Comparison of ENCODE assay signal across 9 cellular contexts in the genomic region with DNA sequence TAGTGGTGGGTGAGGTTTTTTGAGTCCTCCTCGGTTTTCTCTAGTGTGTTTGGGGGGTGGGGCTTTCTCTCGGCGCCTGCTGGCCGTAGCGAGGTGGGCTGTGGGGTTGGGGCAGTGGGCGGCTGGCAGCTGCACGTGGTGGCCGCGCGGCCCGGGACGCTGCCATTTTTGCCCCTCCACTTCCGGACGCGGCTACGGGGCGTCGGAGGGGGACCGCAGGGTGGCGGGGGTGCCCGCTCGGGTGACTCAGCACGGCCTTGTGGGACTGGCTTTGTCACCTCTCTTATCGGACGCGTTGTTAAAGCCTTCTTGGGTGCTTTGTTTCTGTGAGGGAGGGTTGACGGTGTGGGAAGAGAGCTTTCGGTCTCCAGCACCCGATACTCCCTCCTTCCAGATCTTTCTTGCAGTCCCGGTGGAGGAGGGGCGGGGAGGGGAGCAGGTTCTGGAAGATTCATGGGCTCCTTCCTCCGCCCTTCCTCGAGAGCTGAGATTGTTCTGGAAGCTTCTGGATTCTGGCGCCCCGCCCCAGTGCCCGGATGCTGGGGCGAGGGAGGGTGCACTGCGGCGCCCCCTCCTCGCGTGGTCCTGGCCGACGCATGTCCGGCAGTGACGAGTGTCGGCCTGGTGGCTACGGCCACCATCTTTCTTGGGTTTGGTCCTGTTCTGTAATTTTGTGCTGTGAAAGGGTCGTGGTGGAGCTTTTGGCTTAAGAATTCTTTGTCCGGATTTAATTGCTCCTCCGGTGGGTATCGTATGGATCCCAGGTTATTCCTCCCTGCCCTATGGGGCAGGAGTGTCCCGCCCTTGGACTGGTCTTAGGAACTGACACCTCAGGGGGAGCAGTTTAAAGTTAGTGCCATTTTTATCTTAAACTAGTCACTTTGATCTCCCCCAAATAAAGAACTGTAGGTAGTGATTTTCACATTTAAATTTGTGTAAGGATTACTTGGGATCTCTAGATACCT. TPM values are rescaled to one million over a fixed set of nuclear protein-coding genes. Genes with fewer than 3 reads are reported as not detected.
DNase-seq lines count a peak whose midpoint lies in the region; ATAC-seq and TF ChIP-seq lines count a peak whose summit lies in the region.
"Had no signal": no experiment of that assay in that cellular context is flagged by ENCODE, and none has a peak within 500 bp of the region (broad histone marks: within the 10 kb centered on the region; RNA-seq: fewer than 3 reads in every experiment).

No MANE protein-coding gene starts in this region.

- peaks cover 57% of the 10 kb centered on the region for H3K79me2 ChIP-seq in HCT116 (ENCODE audit: insufficient read depth, low read length)

- TF ChIP-seq RAD21 in HCT116 (IDR thresholded peaks at IDR 0.05; ENCODE audit: low read depth), result no peak

- intact Hi-C loops in HCT116 (cut with micrococcal nuclease), result loop anchor here (2.0 kb wide), 1 partner anchor 619 kb away; a partner anchor contains a TSS

- H3K4me1 Mint-ChIP-seq in activated CD4-positive, alpha-beta memory T cell treated with anti-CD3 and anti-CD28 coated beads, Interleukin-2, amount 10 ng/mL, durations not matched to agents 7 days and 5 days, result peaks cover 54% of the 10 kb centered on the region

- 0 to 1% methylated on average over 52 of the region's 52 CpGs for WGBS in ectodermal cell, 2 experiments

- no peak for TF ChIP-seq POLR2A in HCT116 (IDR thresholded peaks at IDR 0.05; ENCODE audit: borderline replicate concordance, extremely low read depth, insufficient read depth, insufficient read length)

- H3K4me3 Mint-ChIP-seq in activated CD4-positive, alpha-beta memory T cell treated with anti-CD3 and anti-CD28 coated beads, Interleukin-2, amount 10 ng/mL, durations not matched to agents 7 days and 5 days, result peak overlapping the region; percentile 99

- no peaks in the 10 kb centered on the region for H3K9me3 Mint-ChIP-seq in activated CD4-positive, alpha-beta memory T cell treated with anti-CD3 and anti-CD28 coated beads, Interleukin-2, amount 10 ng/mL, durations not matched to agents 7 days and 5 days

- peak overlapping the region; percentile 97 for H3K27ac Mint-ChIP-seq in activated CD4-positive, alpha-beta memory T cell treated with anti-CD3 and anti-CD28 coated beads, Interleukin-2, amount 10 ng/mL, durations not matched to agents 7 days and 5 days

- H3K4me3 ChIP-seq in HCT116 (replicated peaks in 1 of 2; ENCODE audit: low read depth in 1 of 2, low read length in 2 of 2), result peak overlapping the region; percentile 82 to 100
- peak overlapping the region; percentile 92 for H3K4me3 ChIP-seq in ectodermal cell (ENCODE audit: insufficient read depth, low read depth, low read length)

- H3K4me2 ChIP-seq in HCT116 (ENCODE audit: low read length), result peak overlapping the region; percentile 83

- H3K9me2 ChIP-seq in HCT116 (ENCODE audit: insufficient read depth), result no peaks in the 10 kb centered on the region

- POLR2A ChIA-PET in HCT116 (lab: Charles Lee), result interaction anchor here (0.8 to 4.0 kb wide), 15 partner anchors 8 to 477 kb away, joined by 3 to 74 read pairs (median 6); a partner anchor contains a TSS
- POLR2A ChIA-PET in activated CD4-positive, alpha-beta memory T cell treated with anti-CD3 and anti-CD28 coated beads, Interleukin-2, amount 10 ng/mL, durations not matched to agents 7 days and 5 days (lab: Charles Lee), result interaction anchor here (0.8 to 6.0 kb wide), 24 partner anchors 8 to 673 kb away, joined by 3 to 136 read pairs (median 6); a partner anchor contains a TSS

- H3K36me3 Mint-ChIP-seq in activated CD4-positive, alpha-beta memory T cell treated with anti-CD3 and anti-CD28 coated beads, Interleukin-2, amount 10 ng/mL, durations not matched to agents 7 days and 5 days (ENCODE audit: low read depth), result peaks cover 56% of the 10 kb centered on the region

- H4K20me1 ChIP-seq in HCT116 (ENCODE audit: insufficient read depth), result peaks cover 50% of the 10 kb centered on the region

- H3K4me1 ChIP-seq in HCT116 (ENCODE audit: control insufficient read depth in 1 of 2, insufficient read depth in 2 of 2, low read length in 2 of 2), result peaks cover 10 to 34% of the 10 kb centered on the region in 2 experiments
- H3K4me1 ChIP-seq in ectodermal cell (ENCODE audit: control insufficient read depth, insufficient read depth, low read length), result peaks cover 16% of the 10 kb centered on the region

- H3K36me3 ChIP-seq in HCT116 (ENCODE audit: control insufficient read depth in 1 of 2, insufficient read depth in 2 of 2, low read length in 2 of 2) (peaks cover 42 to 55% of the 10 kb centered on the region in 2 experiments), ectodermal cell (ENCODE audit: control insufficient read depth, insufficient read depth, low read length) (peaks cover 37% of the 10 kb centered on the region)

- no peak for TF ChIP-seq CTCF in HCT116 (IDR thresholded peaks at IDR 0.05 in 2 of 3, conservative IDR thresholded peaks at IDR 0.05 in 1 of 3; ENCODE audit: borderline replicate concordance in 1 of 3, insufficient read depth in 1 of 3, low read depth in 2 of 3, low read length in 2 of 3)

- RAD21 ChIA-PET in HCT116 (lab: Charles Lee; ENCODE audit: low non-redundant PET in 1 of 2, low total read pairs in 2 of 2, uncharacterized antibody in 2 of 2, unreplicated experiment in 2 of 2), result interaction anchor here (0.6 kb wide), 2 partner anchors 10 kb away, joined by 4 read pairs; no protein-coding TSS in a partner anchor

- DNase-seq in GDM1 (lab: John Stamatoyannopoulos, UW) (peak; percentile 51), HCT116 (ENCODE audit: low read depth, low spot score) (no peak), NCI-H146 treated with DMSO at 0.1 percent for 48 hours (lab: John Stamatoyannopoulos, UW; ENCODE audit: unreplicated experiment) (peak; percentile 52), medulla oblongata (ENCODE audit: extremely low spot score) (peak; percentile 82)
- peak; percentile 91 for DNase-seq in activated CD4-positive, alpha-beta memory T cell treated with anti-CD3 and anti-CD28 coated beads, Interleukin-2, amount 10 ng/mL, durations not matched to agents 7 days and 5 days
- DNase-seq in stimulated activated CD4-positive, alpha-beta T cell treated with anti-CD3 and anti-CD28 coated beads, TNF-alpha, amount 100 ng/mL, for 4 hours (ENCODE audit: low read depth in 3 of 3), result peak; percentile 79 to 87 (median 86)

- H3K27ac ChIP-seq in HCT116 (ENCODE audit: low read depth, low read length) (peak overlapping the region; percentile 82), ectodermal cell (ENCODE audit: insufficient read depth, low read depth, low read length, poor library complexity, severe bottlenecking) (peak overlapping the region; percentile 88)

- CTCF ChIA-PET in HCT116 (lab: Charles Lee), result interaction anchor here (1.4 to 4.0 kb wide), 3 partner anchors 9 to 13 kb away, joined by 9 to 16 read pairs (median 10); a partner anchor contains a TSS
- CTCF ChIA-PET in activated CD4-positive, alpha-beta memory T cell treated with anti-CD3 and anti-CD28 coated beads, Interleukin-2, amount 10 ng/mL, durations not matched to agents 7 days and 5 days (lab: Charles Lee), result interaction anchor here (0.6 to 4.6 kb wide), 8 partner anchors 9 to 658 kb away, joined by 3 to 32 read pairs (median 8); a partner anchor contains a TSS

- H3K27me3 ChIP-seq in HCT116 (ENCODE audit: insufficient read depth, low read length) (no peaks in the 10 kb centered on the region), ectodermal cell (ENCODE audit: control insufficient read depth, insufficient read depth, low read length, poor library complexity, severe bottlenecking) (no peaks in the 10 kb centered on the region)

- no peaks in the 10 kb centered on the region for H3K27me3 Mint-ChIP-seq in activated CD4-positive, alpha-beta memory T cell treated with anti-CD3 and anti-CD28 coated beads, Interleukin-2, amount 10 ng/mL, durations not matched to agents 7 days and 5 days

- H3K9me3 ChIP-seq in HCT116 (ENCODE audit: control insufficient read depth in 1 of 2, insufficient read depth in 1 of 2, low read depth in 1 of 2, low read length in 2 of 2), result no peaks in the 10 kb centered on the region
- H3K9me3 ChIP-seq in ectodermal cell (ENCODE audit: control insufficient read depth, low read length), result no peaks in the 10 kb centered on the region

- TSS peak; percentile 46 for BruUV-seq in HCT116 (replicated peaks; lab: Mats Ljungman, UMichigan)

- peak; percentile 26 for ATAC-seq in HCT116
- ATAC-seq in GM18519 (IDR thresholded peaks at IDR 0.05; ENCODE audit: low FRiP score, unreplicated experiment), result no peak

- H2AFZ ChIP-seq in HCT116 (ENCODE audit: low read depth, low read length, poor library complexity, severe bottlenecking), result no peak overlapping the region

- H3K9ac ChIP-seq in HCT116 (ENCODE audit: low read length), result peak overlapping the region; percentile 95

RNA-seq across cellular contexts. Expression of a gene that starts 0.7 kb away (rescaled TPM):
- total RNA-seq in HCT116 (2021; ENCODE audit: unreplicated experiment), result 2,554 TPM
- 1,463 and 1,823 TPM in 2 replicates for polyA plus RNA-seq in HCT116 (2012)
- total RNA-seq in activated CD4-positive, alpha-beta memory T cell treated with anti-CD3 and anti-CD28 coated beads, Interleukin-2, amount 10 ng/mL, durations not matched to agents 7 days and 5 days, result 100 to 1,000 TPM; 478 to 479 TPM
- 1,696 TPM for polyA plus RNA-seq in ectodermal cell (2013, experiment 1 of 4)
- 1,536 TPM for polyA plus RNA-seq in ectodermal cell (2013, experiment 2 of 4)
- polyA plus RNA-seq in ectodermal cell (2013, experiment 3 of 4), result 1,192 TPM
- 1,329 TPM for polyA plus RNA-seq in ectodermal cell (2013, experiment 4 of 4)

RNA-seq across cellular contexts. Expression of a gene that starts 9.7 kb away (rescaled TPM):
- total RNA-seq in HCT116 (2021; ENCODE audit: unreplicated experiment), result 50.5 TPM
- 35.2 and 47.5 TPM in 2 replicates for polyA plus RNA-seq in HCT116 (2012)
- total RNA-seq in activated CD4-positive, alpha-beta memory T cell treated with anti-CD3 and anti-CD28 coated beads, Interleukin-2, amount 10 ng/mL, durations not matched to agents 7 days and 5 days, result 10 to 100 TPM; 35.8 to 37.2 TPM
- polyA plus RNA-seq in ectodermal cell (2013, experiment 1 of 4), result 46.3 TPM
- polyA plus RNA-seq in ectodermal cell (2013, experiment 2 of 4), result 48.6 TPM
- polyA plus RNA-seq in ectodermal cell (2013, experiment 3 of 4), result 39.6 TPM
- 40.0 TPM for polyA plus RNA-seq in ectodermal cell (2013, experiment 4 of 4)

RNA-seq across cellular contexts. Expression of a gene that starts 17.7 kb away (rescaled TPM):
- 7.6 TPM for total RNA-seq in HCT116 (2021; ENCODE audit: unreplicated experiment)
- polyA plus RNA-seq in HCT116 (2012), result 6.2 and 8.2 TPM in 2 replicates
- 10 to 100 TPM; 20.8 to 21.7 TPM for total RNA-seq in activated CD4-positive, alpha-beta memory T cell treated with anti-CD3 and anti-CD28 coated beads, Interleukin-2, amount 10 ng/mL, durations not matched to agents 7 days and 5 days
- polyA plus RNA-seq in ectodermal cell (2013, experiment 1 of 4), result 7.9 TPM
- polyA plus RNA-seq in ectodermal cell (2013, experiment 2 of 4), result 7.8 TPM
- polyA plus RNA-seq in ectodermal cell (2013, experiment 3 of 4), result 6.6 TPM
- 7.8 TPM for polyA plus RNA-seq in ectodermal cell (2013, experiment 4 of 4)

RNA-seq across cellular contexts. Expression of a gene that starts 22.6 kb away (rescaled TPM):
- not detected for total RNA-seq in HCT116 (2021; ENCODE audit: unreplicated experiment)
- polyA plus RNA-seq in HCT116 (2012), result 0.34 and 0.35 TPM in 2 replicates
- not detected for total RNA-seq in activated CD4-positive, alpha-beta memory T cell treated with anti-CD3 and anti-CD28 coated beads, Interleukin-2, amount 10 ng/mL, durations not matched to agents 7 days and 5 days
- polyA plus RNA-seq in ectodermal cell (2013, experiment 1 of 4), result 0.74 TPM
- polyA plus RNA-seq in ectodermal cell (2013, experiment 2 of 4), result 1.1 TPM
- 1.4 TPM for polyA plus RNA-seq in ectodermal cell (2013, experiment 3 of 4)
- 1.4 TPM for polyA plus RNA-seq in ectodermal cell (2013, experiment 4 of 4)
- total RNA-seq: subcutaneous adipose tissue had no signal

RNA-seq across cellular contexts. Expression of a gene that starts 24.2 kb away (rescaled TPM):
- 67.6 TPM for total RNA-seq in HCT116 (2021; ENCODE audit: unreplicated experiment)
- 60.2 and 73.6 TPM in 2 replicates for polyA plus RNA-seq in HCT116 (2012)
- 10 to 100 TPM; 24.8 to 25.4 TPM for total RNA-seq in activated CD4-positive, alpha-beta memory T cell treated with anti-CD3 and anti-CD28 coated beads, Interleukin-2, amount 10 ng/mL, durations not matched to agents 7 days and 5 days
- polyA plus RNA-seq in ectodermal cell (2013, experiment 1 of 4), result 76.4 TPM
- polyA plus RNA-seq in ectodermal cell (2013, experiment 2 of 4), result 66.5 TPM
- 62.2 TPM for polyA plus RNA-seq in ectodermal cell (2013, experiment 3 of 4)
- polyA plus RNA-seq in ectodermal cell (2013, experiment 4 of 4), result 69.4 TPM
